27 cellular contexts compared by ENCODE assay signal in the genomic region with DNA sequence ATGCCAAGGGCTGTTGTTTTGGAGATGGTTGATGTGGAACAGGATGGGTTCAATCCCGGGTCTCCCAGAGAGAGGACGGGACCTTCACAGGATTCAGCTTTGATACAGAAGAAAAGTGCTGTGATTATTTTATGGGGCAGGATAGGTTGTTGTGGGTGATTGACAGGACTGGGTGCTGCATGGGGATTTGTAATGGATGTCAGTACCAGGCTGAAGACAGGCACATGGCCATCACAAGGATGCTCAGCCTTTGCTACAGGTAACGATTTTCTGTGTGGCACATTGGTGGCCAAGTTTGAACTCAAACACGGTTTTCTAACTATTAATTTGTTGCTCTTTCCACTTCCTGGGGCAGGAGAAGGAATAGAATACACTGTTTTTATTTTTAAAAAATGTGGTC. TPM values are rescaled to one million over a fixed set of nuclear protein-coding genes. Genes with fewer than 3 reads are reported as not detected.
DNase-seq lines count a peak whose midpoint lies in the region; ATAC-seq, FAIRE-seq and TF ChIP-seq lines count a peak whose summit lies in the region.
"Had no signal": no experiment of that assay in that cellular context is flagged by ENCODE, and none has a peak within 500 bp of the region (broad histone marks: within the 10 kb centered on the region; RNA-seq: fewer than 3 reads in every experiment).

No MANE protein-coding gene starts in this region.

- FAIRE-seq in H1 (lab: Jason Lieb, UNC), result no peak
- no peak for FAIRE-seq in H54 (lab: Jason Lieb, UNC)
- FAIRE-seq: A204.1, D721Med, G401.6, GM12891, GM18507 had no signal

- H3K79me2 ChIP-seq in GM23338 (replicated peaks; ENCODE audit: insufficient read depth) (peaks cover 21% of the 10 kb centered on the region), H1 (ENCODE audit: control insufficient read depth in 1 of 2, insufficient read depth in 2 of 2, low read length in 2 of 2) (peaks cover 0 to 9% of the 10 kb centered on the region in 2 experiments; a peak in 2 of 4 replicates)

- H3K27me3 ChIP-seq in GM23338 (ENCODE audit: insufficient read depth) (no peaks in the 10 kb centered on the region), H1 (replicated peaks in 1 of 4; ENCODE audit: control insufficient read depth in 3 of 4, extremely low read depth in 1 of 4, insufficient read depth in 3 of 4, low read length in 3 of 4) (no peaks in the 10 kb centered on the region; a peak in 1 of 7 replicates), rectal smooth muscle tissue (ENCODE audit: control insufficient read depth, insufficient read depth, low read length) (no peaks in the 10 kb centered on the region), uterus (no peaks in the 10 kb centered on the region)
- H3K27me3 ChIP-seq: BE2C, BLaER1 had no signal

- H4K20me1 ChIP-seq in GM23338 (replicated peaks; ENCODE audit: insufficient read depth), result peaks cover 37% of the 10 kb centered on the region
- H4K20me1 ChIP-seq in H1 (replicated peaks in 1 of 2; ENCODE audit: control insufficient read depth in 1 of 2, insufficient read depth in 2 of 2, low read length in 2 of 2), result peaks cover 9 to 10% of the 10 kb centered on the region in 2 experiments
- H4K20me1 ChIP-seq: BLaER1 had no signal

- WGBS in H1 (ENCODE audit: extremely low coverage in 1 of 2, insufficient coverage in 1 of 2, insufficient read length in 1 of 2, insufficient replicate concordance in 2 of 2, low coverage in 1 of 2, low lambda C conversion rate in 2 of 2, missing lambda C conversion rate in 1 of 2), 2 experiments, result 87% methylated on average over 4 of the region's 4 CpGs; no CpG with 5 or more reads in 1 of the 2 experiments

- no peak overlapping the region for H3K9ac ChIP-seq in H1 (replicated peaks in 1 of 4; ENCODE audit: extremely low read depth in 1 of 4, low read depth in 3 of 4, low read length in 3 of 4)
- no peak overlapping the region for H3K9ac ChIP-seq in rectal smooth muscle tissue (ENCODE audit: low read length)
- H3K9ac ChIP-seq: BLaER1 had no signal

- peaks cover 23% of the 10 kb centered on the region for H3K4me1 ChIP-seq in GM23338 (ENCODE audit: insufficient read depth)
- peaks cover 0 to 4% (median 3%) of the 10 kb centered on the region in 4 experiments; a peak in 3 of 7 replicates for H3K4me1 ChIP-seq in H1 (replicated peaks in 1 of 4; ENCODE audit: control insufficient read depth in 3 of 4, insufficient read depth in 4 of 4, low read length in 3 of 4)
- H3K4me1 ChIP-seq in rectal smooth muscle tissue (ENCODE audit: control insufficient read depth, insufficient read depth, low read length), result no peaks in the 10 kb centered on the region
- no peaks in the 10 kb centered on the region for H3K4me1 ChIP-seq in uterus
- H3K4me1 ChIP-seq: BE2C, BLaER1, Caco-2 had no signal

- H3F3A ChIP-seq in GM23338 (replicated peaks; ENCODE audit: low read depth), result peaks cover 66% of the 10 kb centered on the region

- H3K36me3 Mint-ChIP-seq in GM23338 (ENCODE audit: low read depth), result peaks cover 95% of the 10 kb centered on the region
- H3K36me3 Mint-ChIP-seq: CD14-positive monocyte; CD8-positive, alpha-beta T cell had no signal

- TF ChIP-seq EP300 in H1 (IDR thresholded peaks at IDR 0.05; ENCODE audit: borderline replicate concordance in 1 of 2, low read depth in 2 of 2, low read length in 2 of 2), result no peak

- ATAC-seq in GM23338, result no peak
- ATAC-seq: CD8-positive, alpha-beta T cell had no signal

- POLR2A ChIA-PET in H1 (lab: Charles Lee; ENCODE audit: partially characterized antibody), result interaction anchor here (1.3 to 12.8 kb wide), 6 partner anchors 10 to 71 kb away, joined by 3 to 167 read pairs (median 62); a partner anchor contains a TSS

- DNase-seq in GM23338 (ENCODE audit: low spot score) (no peak), H1 (ENCODE audit: low read depth in 1 of 2, low spot score in 2 of 2) (no peak), uterus (no peak), NCI-H748 (lab: John Stamatoyannopoulos, UW; ENCODE audit: unreplicated experiment) (no peak), H54 (ENCODE audit: insufficient read length, low spot score) (no peak)
- no peak for DNase-seq in activated CD4-positive, CD25-positive, alpha-beta regulatory T cell treated with anti-CD3 and anti-CD28 coated beads, Interleukin-2, amount 50 U/mL, for 72 hours
- DNase-seq: 8988T; ACHN; BE2C; C1 segment of cervical spinal cord; Caco-2; Calu3; CD4-positive, alpha-beta T cell; CD8-positive, alpha-beta T cell; DMS79 treated with DMSO at 0.1 percent for 48 hours; GF-D8 had no signal

- TF ChIP-seq CTCF in GM23338 (conservative IDR thresholded peaks at IDR 0.05; ENCODE audit: low read depth in 2 of 2) (no peak), VCaP (conservative IDR thresholded peaks at IDR 0.05) (no peak), H1 (IDR thresholded peaks at IDR 0.05; ENCODE audit: control extremely low read depth in 1 of 3, insufficient read depth in 1 of 3, low read depth in 1 of 3, low read length in 3 of 3) (no peak), uterus (IDR thresholded peaks at IDR 0.05) (no peak)

- H3K27ac Mint-ChIP-seq in GM23338, result 0 out of 2 replicates have a peak overlapping the region, but pooled peaks have one; percentile 23
- H3K27ac Mint-ChIP-seq: CD14-positive monocyte; CD4-positive, alpha-beta T cell; CD8-positive, alpha-beta T cell had no signal

- H2AK5ac ChIP-seq in H1 (ENCODE audit: low read depth, low read length), result no peak overlapping the region

- H3K14ac ChIP-seq in H1 (ENCODE audit: insufficient read length), result no peak overlapping the region

- H3K56ac ChIP-seq in H1 (replicated peaks; ENCODE audit: insufficient read length, low read depth, low read length), result no peak overlapping the region

- H2BK20ac ChIP-seq in H1 (ENCODE audit: low read length), result no peak overlapping the region

- H2AFZ ChIP-seq in GM23338 (no peak overlapping the region), H1 (ENCODE audit: low read length) (no peak overlapping the region)

- no peak overlapping the region; the same call in 2 of the 3 replicates for H3K4me3 Mint-ChIP-seq in GM23338
- H3K4me3 Mint-ChIP-seq: CD14-positive monocyte; CD4-positive, alpha-beta T cell; CD8-positive, alpha-beta T cell had no signal

- H2BK120ac ChIP-seq in H1 (replicated peaks; ENCODE audit: low read depth, low read length), result no peak overlapping the region

- H4K5ac ChIP-seq in H1 (ENCODE audit: insufficient read length, low read depth, low read length), result no peak overlapping the region

- no peak overlapping the region for H2BK12ac ChIP-seq in H1 (ENCODE audit: low read depth, low read length)

- no peak overlapping the region for H4K8ac ChIP-seq in H1 (ENCODE audit: extremely low read depth, insufficient read depth, low read length)

- H3K18ac ChIP-seq in H1 (ENCODE audit: extremely low read depth, low read length), result no peak overlapping the region

- CTCF ChIA-PET in H1 (lab: Charles Lee; ENCODE audit: partially characterized antibody), result no interaction called here

- peaks cover 61% of the 10 kb centered on the region for H3K36me3 ChIP-seq in GM23338 (ENCODE audit: insufficient read depth)
- H3K36me3 ChIP-seq in H1 (ENCODE audit: control insufficient read depth in 2 of 4, insufficient read depth in 4 of 4, low read length in 3 of 4), result peaks cover 14 to 63% (median 43%) of the 10 kb centered on the region in 4 experiments; a peak in 7 of 8 replicates
- H3K36me3 ChIP-seq in rectal smooth muscle tissue (ENCODE audit: control insufficient read depth, insufficient read depth, low read length), result no peaks in the 10 kb centered on the region
- H3K36me3 ChIP-seq in uterus, result no peaks in the 10 kb centered on the region
- H3K36me3 ChIP-seq: BE2C, BLaER1 had no signal

- peaks cover 17% of the 10 kb centered on the region for H3K9me3 Mint-ChIP-seq in GM23338
- H3K9me3 Mint-ChIP-seq: CD4-positive, alpha-beta T cell; CD8-positive, alpha-beta T cell had no signal

- H3K4me2 ChIP-seq in GM23338 (no peak overlapping the region), H1 (ENCODE audit: insufficient read depth in 1 of 2, low read depth in 2 of 2, low read length in 2 of 2) (no peak overlapping the region)
- H3K4me2 ChIP-seq: BLaER1 had no signal

- H3K4me3 ChIP-seq in GM23338, result no peak overlapping the region
- no peak overlapping the region for H3K4me3 ChIP-seq in H1 (ENCODE audit: extremely low read depth in 1 of 4, insufficient read depth in 2 of 4, low read depth in 3 of 4, low read length in 4 of 4)
- H3K4me3 ChIP-seq in rectal smooth muscle tissue (ENCODE audit: low read length), result no peak overlapping the region
- no peak overlapping the region for H3K4me3 ChIP-seq in uterus
- H3K4me3 ChIP-seq: BLaER1 had no signal

- H3K79me1 ChIP-seq in H1 (ENCODE audit: low read depth, low read length), result no peaks in the 10 kb centered on the region; the same call in 1 of the 2 replicates

- H3K4ac ChIP-seq in H1 (replicated peaks; ENCODE audit: insufficient read length, low read depth, low read length), result no peak overlapping the region

- H3K27ac ChIP-seq in GM23338 (ENCODE audit: low read depth), result peak overlapping the region; percentile 33; the same call in 1 of the 2 replicates
- H3K27ac ChIP-seq in VCaP, result peak overlapping the region; percentile 56
- no peak overlapping the region for H3K27ac ChIP-seq in H1 (ENCODE audit: low read depth, low read length)
- H3K27ac ChIP-seq in rectal smooth muscle tissue (ENCODE audit: low read depth, low read length), result peak overlapping the region; percentile 17
- H3K27ac ChIP-seq in uterus, result peak overlapping the region in 1 of 2 donors; percentile 21
- H3K27ac ChIP-seq: BLaER1 had no signal

- H2BK15ac ChIP-seq in H1 (ENCODE audit: low read length), result no peak overlapping the region

- peaks cover 24% of the 10 kb centered on the region for H3K4me1 Mint-ChIP-seq in GM23338
- H3K4me1 Mint-ChIP-seq: CD14-positive monocyte had no signal

- H3K9me2 ChIP-seq in GM23338 (ENCODE audit: insufficient read depth), result no peaks in the 10 kb centered on the region

- peaks cover 36% of the 10 kb centered on the region for H3K27me3 Mint-ChIP-seq in GM23338 (ENCODE audit: insufficient read depth, low read depth, poor library complexity)

- no peak for TF ChIP-seq RAD21 in H1 (IDR thresholded peaks at IDR 0.05 in 1 of 2, conservative IDR thresholded peaks at IDR 0.05 in 1 of 2; ENCODE audit: low read depth in 2 of 2, low read length in 2 of 2)

- H3K23me2 ChIP-seq in H1 (ENCODE audit: low read depth, low read length), result no peaks in the 10 kb centered on the region

- H3K9me3 ChIP-seq in H1 (ENCODE audit: insufficient read depth in 2 of 2, low read depth in 1 of 2, low read length in 1 of 2), result no peaks in the 10 kb centered on the region
- H3K9me3 ChIP-seq in uterus, result no peaks in the 10 kb centered on the region
- H3K9me3 ChIP-seq: BE2C, BLaER1 had no signal

- H3K23ac ChIP-seq in H1 (ENCODE audit: insufficient read length), result no peak overlapping the region

- no peak overlapping the region for H2BK5ac ChIP-seq in H1 (ENCODE audit: low read depth, low read length)

- H4K91ac ChIP-seq in H1 (replicated peaks; ENCODE audit: insufficient read length, low read length), result no peak overlapping the region

- intact Hi-C loops in uterus (cut with DNase I; ENCODE audit: low total_unique reads), result no loop called here

- TF ChIP-seq POLR2A in H1 (IDR thresholded peaks at IDR 0.05; ENCODE audit: control extremely low read depth in 1 of 2, low read depth in 2 of 2, low read length in 2 of 2) (peak; percentile 51 to 56), uterus (IDR thresholded peaks at IDR 0.05) (no peak), H54 (IDR thresholded peaks at IDR 0.05; ENCODE audit: low read depth, low read length) (no peak)

RNA-seq across cellular contexts. Expression of a gene that starts 4.5 kb away (rescaled TPM):
- total RNA-seq in GM23338 (2014; rRNA removed; shearing (Covaris generic)), result 1.9 and 3.1 TPM in 2 replicates
- polyA plus RNA-seq in GM23338 (2016; fragmentation: Nextera tagmentation; extraction: Ambion mirVana), result 1.4 and 2.1 TPM in 2 replicates
- 2.5 and 3.2 TPM in 2 replicates for total RNA-seq in H1 (2021; fragmentation: NEBNext Ultra II Directional; extraction: Animal tissue kit (Norgen Biotek cat#: 25700))
- 1.1 and 1.9 TPM in 2 replicates for polyA plus RNA-seq in H1 (2011; rRNA removed)
- 1.1 TPM for polyA plus RNA-seq in H1 (2011; cell fraction: cytosol; rRNA removed)
- polyA plus RNA-seq in H1 (2011; cell fraction: nucleus; rRNA removed), result 2.1 TPM
- 1.2 to 2.0 TPM (median 1.8 TPM) in 4 replicates for polyA plus RNA-seq in H1 (2012, experiment 1 of 2)
- polyA plus RNA-seq in H1 (2012, experiment 2 of 2), result 0.09 TPM
- polyA plus RNA-seq in H1 (2013, experiment 1 of 2), result 1.8 TPM
- 1.7 TPM for polyA plus RNA-seq in H1 (2013, experiment 2 of 2)
- 3.9 and 4.2 TPM in 2 replicates for polyA minus RNA-seq in H1 (2011; rRNA and poly(A)+ RNA removed)
- 1.8 TPM for polyA minus RNA-seq in H1 (2011; cell fraction: cytosol; rRNA and poly(A)+ RNA removed)
- 5.1 TPM for polyA minus RNA-seq in H1 (2011; cell fraction: nucleus; rRNA and poly(A)+ RNA removed)
- total RNA-seq in uterus, result under 1 TPM in 1 of 4 donors, not detected in 3; 0.15 TPM
- total RNA-seq: A673; Calu3; CD4-positive, alpha-beta T cell; CD8-positive, alpha-beta T cell had no signal
- polyA plus RNA-seq: AG04450 had no signal

Comparison
In these comparisons a context has a peak if more than half of its experiments do, and no peak if none do; other contexts are left out.
1. POLR2A ChIP-seq: peak in H1 (2 of 2); none in uterus (0 of 2) and H54 (single experiment).